In genomic region chr19:53981408-53981998, GRCh38 we compare ENCODE assay signal across 13 cellular contexts. TPM values are rescaled to one million over a fixed set of nuclear protein-coding genes. Genes with fewer than 3 reads are reported as not detected.
DNase-seq lines count a peak whose midpoint lies in the region; ATAC-seq and TF ChIP-seq lines count a peak whose summit lies in the region.
"Had no signal": no experiment of that assay in that cellular context is flagged by ENCODE, and none has a peak within 500 bp of the region (broad histone marks: within the 10 kb centered on the region; RNA-seq: fewer than 3 reads in every experiment).

No MANE protein-coding gene starts in this region.

- peaks cover 23% of the 10 kb centered on the region for H3K27me3 Mint-ChIP-seq in activated naive CD8-positive, alpha-beta T cell
- H3K27me3 Mint-ChIP-seq in activated naive CD8-positive, alpha-beta T cell treated with anti-CD3 and anti-CD28 coated beads, Interleukin-2, amount 50 U/mL, for 24 hours = peaks cover 43% of the 10 kb centered on the region
- peaks cover 45% of the 10 kb centered on the region for H3K27me3 Mint-ChIP-seq in activated CD8-positive, alpha-beta T cell treated with anti-CD3 and anti-CD28 coated beads for 36 hours

- no peak for ATAC-seq in activated naive CD8-positive, alpha-beta T cell treated with anti-CD3 and anti-CD28 coated beads, Interleukin-2, amount 50 U/mL, for 24 hours
- no peak for ATAC-seq in activated CD8-positive, alpha-beta T cell treated with anti-CD3 and anti-CD28 coated beads for 36 hours
- ATAC-seq in GM19324 (IDR thresholded peaks at IDR 0.05; ENCODE audit: low FRiP score, unreplicated experiment) = no peak

- peak overlapping the region; percentile 80; the same call in 1 of the 2 replicates for H3K4me3 ChIP-seq in iPS-20b (ENCODE audit: low read length)
- H3K4me3 ChIP-seq: HAP-1, lung had no signal

- no peak for TF ChIP-seq CTCF in activated CD8-positive, alpha-beta T cell treated with anti-CD3 and anti-CD28 coated beads for 36 hours (IDR thresholded peaks at IDR 0.05)

- no peak overlapping the region for H3K27ac ChIP-seq in iPS-20b (ENCODE audit: low read length)
- peak overlapping the region; percentile 19 for H3K27ac ChIP-seq in temporal lobe (ENCODE audit: low read depth, low read length)

- H3K27me3 ChIP-seq in iPS-20b (ENCODE audit: insufficient read depth, low read length) = peaks cover 35% of the 10 kb centered on the region

- POLR2A ChIA-PET in activated CD8-positive, alpha-beta T cell treated with anti-CD3 and anti-CD28 coated beads for 36 hours (lab: Charles Lee) = no interaction called here

- intact Hi-C loops in activated CD8-positive, alpha-beta T cell treated with anti-CD3 and anti-CD28 coated beads for 36 hours (cut with micrococcal nuclease) = no loop called here

- H3K9me3 Mint-ChIP-seq in activated naive CD8-positive, alpha-beta T cell (ENCODE audit: low read depth) = no peaks in the 10 kb centered on the region
- H3K9me3 Mint-ChIP-seq in activated naive CD8-positive, alpha-beta T cell treated with anti-CD3 and anti-CD28 coated beads, Interleukin-2, amount 50 U/mL, for 24 hours = peaks cover 15% of the 10 kb centered on the region
- H3K9me3 Mint-ChIP-seq in activated CD8-positive, alpha-beta T cell treated with anti-CD3 and anti-CD28 coated beads for 36 hours = no peaks in the 10 kb centered on the region

- no peak overlapping the region for H3K9ac ChIP-seq in iPS-20b (ENCODE audit: low read depth, low read length)

- H3K4me1 Mint-ChIP-seq in activated naive CD8-positive, alpha-beta T cell (ENCODE audit: low read depth) = peaks cover 26% of the 10 kb centered on the region
- peaks cover 25% of the 10 kb centered on the region for H3K4me1 Mint-ChIP-seq in activated naive CD8-positive, alpha-beta T cell treated with anti-CD3 and anti-CD28 coated beads, Interleukin-2, amount 50 U/mL, for 24 hours
- H3K4me1 Mint-ChIP-seq in activated CD8-positive, alpha-beta T cell treated with anti-CD3 and anti-CD28 coated beads for 36 hours (ENCODE audit: low read depth) = peaks cover 13% of the 10 kb centered on the region

- DNase-seq in activated naive CD8-positive, alpha-beta T cell treated with anti-CD3 and anti-CD28 coated beads, Interleukin-2, amount 50 U/mL, for 24 hours = no peak
- DNase-seq in activated CD8-positive, alpha-beta T cell treated with anti-CD3 and anti-CD28 coated beads for 36 hours = no peak
- DNase-seq in NCI-H1092 (lab: John Stamatoyannopoulos, UW) (no peak), NCI-H1092 treated with DMSO at 0.1 percent for 48 hours (lab: John Stamatoyannopoulos, UW) (no peak)
- DNase-seq: DND-41, heart left ventricle, NCI-H187 treated with DMSO at 0.1 percent for 48 hours had no signal

- H3K27ac Mint-ChIP-seq in activated naive CD8-positive, alpha-beta T cell = no peak overlapping the region
- no peak overlapping the region for H3K27ac Mint-ChIP-seq in activated naive CD8-positive, alpha-beta T cell treated with anti-CD3 and anti-CD28 coated beads, Interleukin-2, amount 50 U/mL, for 24 hours
- no peak overlapping the region for H3K27ac Mint-ChIP-seq in activated CD8-positive, alpha-beta T cell treated with anti-CD3 and anti-CD28 coated beads for 36 hours

- no peaks in the 10 kb centered on the region for H3K36me3 ChIP-seq in iPS-20b (ENCODE audit: insufficient read depth, low read depth, low read length)
- H3K36me3 ChIP-seq: HAP-1, heart left ventricle had no signal

- CTCF ChIA-PET in activated CD8-positive, alpha-beta T cell treated with anti-CD3 and anti-CD28 coated beads for 36 hours (lab: Charles Lee) = no interaction called here

- no peaks in the 10 kb centered on the region for H3K9me3 ChIP-seq in iPS-20b (ENCODE audit: insufficient read depth, low read depth, low read length)
- H3K9me3 ChIP-seq: HAP-1, heart left ventricle had no signal

- peaks cover 3% of the 10 kb centered on the region; the same call in 1 of the 2 replicates for H3K4me1 ChIP-seq in iPS-20b (ENCODE audit: insufficient read depth, low read length)

- peaks cover 2% of the 10 kb centered on the region for H3K36me3 Mint-ChIP-seq in activated naive CD8-positive, alpha-beta T cell
- peaks cover 9% of the 10 kb centered on the region for H3K36me3 Mint-ChIP-seq in activated naive CD8-positive, alpha-beta T cell treated with anti-CD3 and anti-CD28 coated beads, Interleukin-2, amount 50 U/mL, for 24 hours (ENCODE audit: low read depth)
- peaks cover 1% of the 10 kb centered on the region for H3K36me3 Mint-ChIP-seq in activated CD8-positive, alpha-beta T cell treated with anti-CD3 and anti-CD28 coated beads for 36 hours (ENCODE audit: low read depth)

- H3K4me3 Mint-ChIP-seq in activated naive CD8-positive, alpha-beta T cell = peak overlapping the region; percentile 76
- H3K4me3 Mint-ChIP-seq in activated naive CD8-positive, alpha-beta T cell treated with anti-CD3 and anti-CD28 coated beads, Interleukin-2, amount 50 U/mL, for 24 hours = no peak overlapping the region
- peak overlapping the region; percentile 2 for H3K4me3 Mint-ChIP-seq in activated CD8-positive, alpha-beta T cell treated with anti-CD3 and anti-CD28 coated beads for 36 hours

RNA-seq across cellular contexts. Expression of gene CACNG6, which starts 9.9 kb away (rescaled TPM):
- total RNA-seq in activated CD8-positive, alpha-beta T cell treated with anti-CD3 and anti-CD28 coated beads for 36 hours = not detected
- 0.49 TPM for total RNA-seq in temporal lobe
- total RNA-seq: heart left ventricle had no signal

RNA-seq across cellular contexts. Expression of gene CACNG8, which starts 18.8 kb away (rescaled TPM):
- total RNA-seq in activated CD8-positive, alpha-beta T cell treated with anti-CD3 and anti-CD28 coated beads for 36 hours = not detected
- total RNA-seq in temporal lobe = 7.6 TPM
